In genomic region chr14:65255029-65255545, GRCh38 we compare ENCODE assay signal across 8 cellular contexts.
DNase-seq lines count a peak whose midpoint lies in the region; ATAC-seq and TF ChIP-seq lines count a peak whose summit lies in the region.

No MANE protein-coding gene starts in this region.

- intact Hi-C loops in IMR-90 (cut with micrococcal nuclease): no loop called here
- intact Hi-C loops in MCF 10A (cut with micrococcal nuclease): no loop called here
- intact Hi-C loops in esophagus muscularis mucosa (cut with DNase I): no loop called here

- H2BK5ac ChIP-seq in IMR-90 (ENCODE audit: low read depth, low read length, poor library complexity, severe bottlenecking): peak overlapping the region; percentile 18

- H3K4me2 ChIP-seq in IMR-90 (ENCODE audit: low read depth, low read length): peak overlapping the region; percentile 32; the same call in 1 of the 2 replicates

- TF ChIP-seq EP300 in esophagus muscularis mucosa (IDR thresholded peaks at IDR 0.05): no peak

- peak overlapping the region; percentile 71 for H3K4ac ChIP-seq in IMR-90 (ENCODE audit: low read depth, low read length)

- H3K4me3 ChIP-seq in IMR-90 (ENCODE audit: insufficient read depth, low read depth, low read length): no peak overlapping the region
- no peak overlapping the region for H3K4me3 ChIP-seq in esophagus muscularis mucosa

- POLR2A ChIA-PET in IMR-90 (lab: Charles Lee; ENCODE audit: unreplicated experiment): no interaction called here
- POLR2A ChIA-PET in MCF 10A (lab: Yijun Ruan, JAX): no interaction called here

- TF ChIP-seq RAD21 in IMR-90 (IDR thresholded peaks at IDR 0.05; ENCODE audit: low read length): no peak

- H3K27me3 Mint-ChIP-seq in MCF 10A (ENCODE audit: insufficient read depth, unreplicated experiment) (no peaks in the 10 kb centered on the region), mesothelial cell of epicardium (ENCODE audit: low read depth) (no peaks in the 10 kb centered on the region)

- TF ChIP-seq CTCF in IMR-90 (conservative IDR thresholded peaks at IDR 0.05; ENCODE audit: low read depth, low read length) (no peak), MCF 10A (IDR thresholded peaks at IDR 0.05; ENCODE audit: unreplicated experiment) (no peak), mesothelial cell of epicardium (IDR thresholded peaks at IDR 0.05; ENCODE audit: unreplicated experiment) (no peak), esophagus muscularis mucosa (IDR thresholded peaks at IDR 0.05) (no peak)

- H3K18ac ChIP-seq in IMR-90 (ENCODE audit: low read depth, low read length): peak overlapping the region; percentile 75; the same call in 1 of the 2 replicates

- no CpG with 5 or more reads among the region's 5 CpGs for WGBS in IMR-90 (ENCODE audit: extremely low coverage in 2 of 2, insufficient read length in 1 of 2), 2 experiments
- WGBS in esophagus muscularis mucosa: 82% methylated on average over 5 of the region's 5 CpGs

- H3K56ac ChIP-seq in IMR-90 (ENCODE audit: extremely low read depth, insufficient read depth, low read length): no peak overlapping the region

- H3K27me3 ChIP-seq in IMR-90 (ENCODE audit: control insufficient read depth, insufficient read depth, low read length) (no peaks in the 10 kb centered on the region), esophagus muscularis mucosa (peaks cover 0 to 4% (median 0%) of the 10 kb centered on the region in 4 donors)

- no peak overlapping the region for H3K23ac ChIP-seq in IMR-90 (ENCODE audit: low read depth, low read length)

- peak overlapping the region; percentile 78 for H2BK120ac ChIP-seq in IMR-90 (ENCODE audit: low read depth, low read length)

- H3K36me3 ChIP-seq in IMR-90 (ENCODE audit: control insufficient read depth, insufficient read depth, low read length) (no peaks in the 10 kb centered on the region), esophagus muscularis mucosa (no peaks in the 10 kb centered on the region)

- peak overlapping the region; percentile 70 for H4K5ac ChIP-seq in IMR-90 (ENCODE audit: low read depth, low read length)

- H3K9me3 ChIP-seq in IMR-90 (ENCODE audit: control insufficient read depth, insufficient read depth, low read length) (peaks cover 2% of the 10 kb centered on the region; the same call in 1 of the 2 replicates), esophagus muscularis mucosa (peaks cover 0 to 8% (median 3%) of the 10 kb centered on the region in 4 donors)

- ATAC-seq in IMR-90 (ENCODE audit: low read depth) (peak; percentile 65), GM18870 (IDR thresholded peaks at IDR 0.05; ENCODE audit: unreplicated experiment) (no peak), GM19324 (IDR thresholded peaks at IDR 0.05; ENCODE audit: low FRiP score, unreplicated experiment) (no peak)

- H3K4me1 Mint-ChIP-seq in MCF 10A (ENCODE audit: insufficient read depth, unreplicated experiment): peaks cover 39% of the 10 kb centered on the region
- peaks cover 26% of the 10 kb centered on the region for H3K4me1 Mint-ChIP-seq in mesothelial cell of epicardium

- CTCF ChIA-PET in IMR-90 (lab: Yijun Ruan, JAX) (no interaction called here), MCF 10A (lab: Yijun Ruan, JAX) (no interaction called here)

- in situ Hi-C loops in IMR-90 (cut with MboI; ENCODE audit: low sequenced_read_pairs): no loop called here

- peak overlapping the region; percentile 63 for H4K91ac ChIP-seq in IMR-90 (ENCODE audit: insufficient read depth, low read depth, low read length)

- H4K8ac ChIP-seq in IMR-90 (ENCODE audit: low read depth in 2 of 2, low read length in 2 of 2): peak overlapping the region; percentile 60 to 76

- H2AK9ac ChIP-seq in IMR-90 (replicated peaks; ENCODE audit: low read depth, low read length, poor library complexity): peak overlapping the region; percentile 32

- H3K27ac ChIP-seq in IMR-90 (ENCODE audit: insufficient read depth, low read length) (peak overlapping the region; percentile 26), esophagus muscularis mucosa (replicated peaks in 1 of 4) (no peak overlapping the region)

- peak overlapping the region; percentile 77; the same call in 1 of the 3 replicates for H2BK15ac ChIP-seq in IMR-90 (ENCODE audit: low read depth, low read length)

- no peaks in the 10 kb centered on the region for H3K9me3 Mint-ChIP-seq in MCF 10A (ENCODE audit: unreplicated experiment)
- peaks cover 8% of the 10 kb centered on the region for H3K9me3 Mint-ChIP-seq in mesothelial cell of epicardium

- BruUV-seq in IMR-90 (replicated peaks; lab: Mats Ljungman, UMichigan): no TSS peak
- BruUV-seq in MCF 10A (replicated peaks; lab: Mats Ljungman, UMichigan): no TSS peak

- peak overlapping the region; percentile 57 for H2BK20ac ChIP-seq in IMR-90 (ENCODE audit: low read depth, low read length)

- H4K20me1 ChIP-seq in IMR-90 (ENCODE audit: insufficient read depth, low read length): no peaks in the 10 kb centered on the region

- no peak for TF ChIP-seq POLR2A in IMR-90 (IDR thresholded peaks at IDR 0.05; ENCODE audit: low read depth, low read length)
- no peak for TF ChIP-seq POLR2A in esophagus muscularis mucosa (IDR thresholded peaks at IDR 0.05; ENCODE audit: low read depth)

- H3K9ac ChIP-seq in IMR-90 (ENCODE audit: low read depth, low read length): no peak overlapping the region

- dilution Hi-C loops in IMR-90 (cut with HindIII; ENCODE audit: low sequenced_read_pairs, unreplicated experiment): no loop called here

- peak; percentile 13 for DNase-seq in COLO829 (ENCODE audit: low spot score)
- DNase-seq in IMR-90: peak; percentile 82
- DNase-seq in MCF 10A (ENCODE audit: unreplicated experiment): peak; percentile 92
- DNase-seq in mesothelial cell of epicardium (ENCODE audit: low spot score in 2 of 2, unreplicated experiment in 2 of 2): no peak
- no peak for DNase-seq in esophagus muscularis mucosa (ENCODE audit: extremely low spot score)
- DNase-seq in activated T-cell treated with anti-CD3 and anti-CD28 coated beads, Interleukin-2, amount 50 U/mL, for 1 hour: no peak

- H3K27ac Mint-ChIP-seq in MCF 10A (ENCODE audit: low read depth, unreplicated experiment) (peak overlapping the region; percentile 83), mesothelial cell of epicardium (peak overlapping the region; percentile 94)

- peaks cover 6% of the 10 kb centered on the region for H3K9me1 ChIP-seq in IMR-90 (ENCODE audit: insufficient read depth, low read length)

- no peaks in the 10 kb centered on the region for H3K79me1 ChIP-seq in IMR-90 (ENCODE audit: low read depth in 1 of 2, low read length in 2 of 2)

- 0 out of 2 replicates have a peak overlapping the region, but pooled peaks have one; percentile 21 for H2AK5ac ChIP-seq in IMR-90 (ENCODE audit: low read depth, low read length)

- no peak overlapping the region for H3K4me3 Mint-ChIP-seq in MCF 10A (ENCODE audit: unreplicated experiment)
- peak overlapping the region; percentile 44 for H3K4me3 Mint-ChIP-seq in mesothelial cell of epicardium

- H3K4me1 ChIP-seq in IMR-90 (ENCODE audit: control insufficient read depth, insufficient read depth, low read length): peaks cover 26% of the 10 kb centered on the region
- no peaks in the 10 kb centered on the region for H3K4me1 ChIP-seq in esophagus muscularis mucosa

- H3K36me3 Mint-ChIP-seq in MCF 10A (ENCODE audit: insufficient read depth, unreplicated experiment) (no peaks in the 10 kb centered on the region), mesothelial cell of epicardium (peaks cover 1% of the 10 kb centered on the region)

- H2AFZ ChIP-seq in IMR-90 (replicated peaks; ENCODE audit: low read length, poor library complexity): peak overlapping the region; percentile 76

- H3K14ac ChIP-seq in IMR-90 (replicated peaks; ENCODE audit: low read depth, low read length): peak overlapping the region; percentile 49; the same call in 1 of the 2 replicates

TF ChIP-seq in IMR-90, 13 proteins besides CTCF, POLR2A, EP300 and RAD21:
- peak; percentile 78 for TF ChIP-seq NFE2L2 (IDR thresholded peaks at IDR 0.05; ENCODE audit: low read depth, low read length)
- TF ChIP-seq MAFK (IDR thresholded peaks at IDR 0.05; ENCODE audit: low read depth, low read length): peak; percentile 44; the same call in 1 of the 2 replicates
- TF ChIP-seq FOS (IDR thresholded peaks at IDR 0.05; ENCODE audit: low read depth, low read length): peak; percentile 72
- no peak for TF ChIP-seq BHLHE40 (IDR thresholded peaks at IDR 0.05; ENCODE audit: low read depth, low read length)

Comparison
In these comparisons a context has a peak if more than half of its experiments do, and no peak if none do; other contexts are left out.
1. DNase-seq: peak in COLO829 (single experiment), IMR-90 (single experiment) and MCF 10A (single experiment); none in mesothelial cell of epicardium (0 of 2), esophagus muscularis mucosa (single experiment) and activated T-cell treated with anti-CD3 and anti-CD28 coated beads, Interleukin-2, amount 50 U/mL, for 1 hour (single experiment).